33 cellular contexts compared by ENCODE assay signal in the genomic region with DNA sequence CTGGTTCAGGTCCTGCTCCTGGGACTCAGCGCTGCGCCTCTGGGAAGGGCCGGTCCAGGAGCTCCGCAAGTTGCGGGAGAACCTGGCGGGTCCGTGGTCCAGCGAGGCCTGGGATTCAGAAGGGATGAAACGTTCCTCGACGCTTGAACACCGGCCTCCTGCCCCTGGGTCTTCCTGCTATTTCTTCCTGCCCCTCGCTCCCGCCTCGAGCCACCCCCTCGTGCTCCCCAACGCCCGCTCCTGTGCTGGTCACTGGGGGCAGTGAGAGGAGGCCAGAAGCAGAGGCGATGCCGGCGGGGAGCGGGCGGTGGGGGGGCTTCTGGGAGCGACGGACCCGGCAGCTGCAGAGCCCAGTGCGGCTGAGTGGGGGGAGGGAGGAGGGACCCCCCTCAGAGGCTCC. TPM values are rescaled to one million over a fixed set of nuclear protein-coding genes. Genes with fewer than 3 reads are reported as not detected.
"Had no signal": no experiment of that assay in that cellular context is flagged by ENCODE, and none has a peak within 500 bp of the region (broad histone marks: within the 10 kb centered on the region; RNA-seq: fewer than 3 reads in every experiment).

No MANE protein-coding gene starts in this region.

- ATAC-seq: left colon; left lung; naive thymus-derived CD8-positive, alpha-beta T cell; stimulated activated naive B cell treated with anti-CD40 and anti-IgM and Interleukin-4, amounts not matched to agents 10 μg/mL and 1 μg/mL and 100 μg/mL, for 72 hours had no signal

- H3K4me3 ChIP-seq: heart left ventricle, left lung, lower lobe of right lung, prostate gland, sigmoid colon, tibial nerve, uterus had no signal

- H3K27ac Mint-ChIP-seq: immature natural killer cell; naive thymus-derived CD8-positive, alpha-beta T cell; nephron; stimulated activated naive B cell treated with anti-CD40 and anti-IgM and Interleukin-4, amounts not matched to agents 10 μg/mL and 1 μg/mL and 100 μg/mL, for 72 hours; stimulated activated naive CD8-positive, alpha-beta T cell treated with anti-CD3 and anti-CD28 coated beads, Interleukin-15, Interleukin-2, amounts not matched to agents 100 ng/mL and 50 ng/mL, for 24 hours; type B pancreatic cell had no signal

- H3K4me3 Mint-ChIP-seq: immature natural killer cell; naive thymus-derived CD8-positive, alpha-beta T cell; nephron; neural crest cell; stimulated activated naive B cell treated with anti-CD40 and anti-IgM and Interleukin-4, amounts not matched to agents 10 μg/mL and 1 μg/mL and 100 μg/mL, for 72 hours; stimulated activated naive CD8-positive, alpha-beta T cell treated with anti-CD3 and anti-CD28 coated beads, Interleukin-15, Interleukin-2, amounts not matched to agents 100 ng/mL and 50 ng/mL, for 24 hours; type B pancreatic cell had no signal

- H3K9ac ChIP-seq: parathyroid adenoma had no signal

- H3K27me3 ChIP-seq: heart left ventricle, left lung, neutrophil, sigmoid colon, tibial nerve, uterus had no signal

- H3K9me3 Mint-ChIP-seq: immature natural killer cell; stimulated activated naive B cell treated with anti-CD40 and anti-IgM and Interleukin-4, amounts not matched to agents 10 μg/mL and 1 μg/mL and 100 μg/mL, for 72 hours; stimulated activated naive CD8-positive, alpha-beta T cell treated with anti-CD3 and anti-CD28 coated beads, Interleukin-15, Interleukin-2, amounts not matched to agents 100 ng/mL and 50 ng/mL, for 24 hours; type B pancreatic cell had no signal

- H3K4me1 ChIP-seq: parathyroid adenoma, sigmoid colon, uterus had no signal

- H3K27me3 Mint-ChIP-seq: type B pancreatic cell had no signal

- H3K9me3 ChIP-seq: heart left ventricle, left lung, lower lobe of right lung, neutrophil, prostate gland, sigmoid colon, tibial nerve, uterus had no signal

- H2AFZ ChIP-seq: parathyroid adenoma had no signal

- H3K27ac ChIP-seq: heart left ventricle, left lung, lower lobe of right lung, neutrophil, parathyroid adenoma, prostate gland, sigmoid colon, tibial nerve, uterus had no signal

- H3K36me3 ChIP-seq: left lung, lower lobe of right lung, neutrophil, sigmoid colon, uterus had no signal

- DNase-seq: heart left ventricle; hypothalamus; immature natural killer cell; kidney; left colon; left lung; lower lobe of right lung; mammary epithelial cell; mesenchymal stem cell; naive thymus-derived CD8-positive, alpha-beta T cell; occipital lobe; retina; right cardiac atrium; sigmoid colon; small intestine; stimulated activated CD4-positive, alpha-beta T cell treated with anti-CD3 and anti-CD28 coated beads, Interleukin-1b, Interleukin-23, amount 100 ng/mL, for 48 hours; stimulated activated CD4-positive, alpha-beta T cell treated with anti-CD3 and anti-CD28 coated beads, Interleukin-2, amount 100 ng/mL, for 48 hours; stimulated activated CD4-positive, alpha-beta T cell treated with anti-CD3 and anti-CD28 coated beads, Interleukin-4, amount 100 ng/mL, for 4 hours; stimulated activated CD8-positive, alpha-beta memory T cell treated with anti-CD3 and anti-CD28 coated beads, Interleukin-4, amount 100 ng/mL, for 48 hours; stimulated activated naive B cell treated with anti-CD40 and anti-IgM and Interleukin-4, amounts not matched to agents 10 μg/mL and 1 μg/mL and 100 μg/mL, for 72 hours; uterus had no signal

- H3K79me2 ChIP-seq: parathyroid adenoma had no signal

- H3K4me1 Mint-ChIP-seq: immature natural killer cell; naive thymus-derived CD8-positive, alpha-beta T cell; stimulated activated naive B cell treated with anti-CD40 and anti-IgM and Interleukin-4, amounts not matched to agents 10 μg/mL and 1 μg/mL and 100 μg/mL, for 72 hours had no signal

- H3K36me3 Mint-ChIP-seq: immature natural killer cell; naive thymus-derived CD8-positive, alpha-beta T cell; stimulated activated naive B cell treated with anti-CD40 and anti-IgM and Interleukin-4, amounts not matched to agents 10 μg/mL and 1 μg/mL and 100 μg/mL, for 72 hours had no signal

- FAIRE-seq: islet of Langerhans, kidney, small intestine had no signal

RNA-seq across cellular contexts. Expression of gene KIF25, which starts 20.8 kb away (rescaled TPM):
- total RNA-seq: kidney; liver; mammary epithelial cell; naive thymus-derived CD8-positive, alpha-beta T cell; occipital lobe; osteocyte; tibial nerve; ureter had no signal
- polyA plus RNA-seq: immature natural killer cell; mammary epithelial cell; naive thymus-derived CD8-positive, alpha-beta T cell had no signal
